Comparison of ENCODE assay signal across 8 cellular contexts in genomic region chr6:109381007-109381746, GRCh38. TPM values are rescaled to one million over a fixed set of nuclear protein-coding genes. Genes with fewer than 3 reads are reported as not detected.
DNase-seq lines count a peak whose midpoint lies in the region; ATAC-seq and TF ChIP-seq lines count a peak whose summit lies in the region.

No MANE protein-coding gene starts in this region.

- H3K9me3 ChIP-seq in right atrium auricular region (no peaks in the 10 kb centered on the region), mononuclear cell (ENCODE audit: low read depth, low read length) (no peaks in the 10 kb centered on the region)

- TF ChIP-seq CTCF in right atrium auricular region (IDR thresholded peaks at IDR 0.05), result no peak

- peak overlapping the region; percentile 79 to 93 for H3K4me3 ChIP-seq in right atrium auricular region
- peak overlapping the region; percentile 90 for H3K4me3 ChIP-seq in mononuclear cell (ENCODE audit: low read length)

- DNase-seq in right atrium auricular region (ENCODE audit: low spot score) (no peak), left cardiac atrium (no peak), NCI-H774 (lab: John Stamatoyannopoulos, UW) (peak; percentile 53), caudate nucleus (lab: John Stamatoyannopoulos, UW) (no peak), NCI-H2081 (lab: John Stamatoyannopoulos, UW) (no peak), posterior vena cava (ENCODE audit: low spot score) (no peak)
- no peak for DNase-seq in activated CD8-positive, alpha-beta memory T cell treated with anti-CD3 and anti-CD28 coated beads for 24 hours

- H3K4me1 ChIP-seq in right atrium auricular region (peaks cover 0 to 47% of the 10 kb centered on the region in 2 donors), mononuclear cell (ENCODE audit: insufficient read depth, low read length) (peaks cover 60% of the 10 kb centered on the region)

- peaks cover 21% of the 10 kb centered on the region for H3K36me3 ChIP-seq in right atrium auricular region

- intact Hi-C loops in left cardiac atrium (cut with DNase I), result loop anchor here (5.0 kb wide), 3 partner anchors 74 to 289 kb away; partner anchors contain the start of gene SESN1 (in 1 of the 2)
- intact Hi-C loops in posterior vena cava (cut with DNase I), result no loop called here

- H3K27ac ChIP-seq in right atrium auricular region (peak overlapping the region; percentile 96 to 100), caudate nucleus (ENCODE audit: low read depth, low read length) (peak overlapping the region; percentile 100)

- H3K27me3 ChIP-seq in right atrium auricular region, result no peaks in the 10 kb centered on the region
- no peaks in the 10 kb centered on the region for H3K27me3 ChIP-seq in mononuclear cell (ENCODE audit: insufficient read depth, low read length)

- no peak for ATAC-seq in left cardiac atrium

RNA-seq across cellular contexts. Expression of gene CD164, which starts 1.1 kb away (rescaled TPM):
- total RNA-seq in right atrium auricular region (100 to 1,000 TPM in 1 of 2 donors, 10 to 100 TPM in 1; 99.8 to 129 TPM), left cardiac atrium (100 to 1,000 TPM; 132 to 170 TPM), mononuclear cell (195 TPM), posterior vena cava (100 to 1,000 TPM; 163 to 194 TPM)

RNA-seq across cellular contexts. Expression of gene PPIL6, which starts 59.3 kb away (rescaled TPM):
- total RNA-seq in right atrium auricular region (1 to 10 TPM; 6.9 to 9.1 TPM), left cardiac atrium (1 to 10 TPM; 3.0 to 3.5 TPM), mononuclear cell (1.9 TPM), posterior vena cava (1 to 10 TPM; 1.2 to 1.9 TPM)

RNA-seq across cellular contexts. Expression of gene SMPD2, which starts 59.3 kb away (rescaled TPM):
- total RNA-seq in right atrium auricular region, result 1 to 10 TPM; 5.5 TPM
- 1 to 10 TPM; 4.8 to 5.7 TPM for total RNA-seq in left cardiac atrium
- 22.5 TPM for total RNA-seq in mononuclear cell
- 1 to 10 TPM; 4.2 to 6.7 TPM for total RNA-seq in posterior vena cava

Comparison
In these comparisons a context has a peak if more than half of its experiments do, and no peak if none do; other contexts are left out.
1. intact Hi-C loops: an anchor here in left cardiac atrium (5.0 kb wide); none called in posterior vena cava.